ENCODE assay signal across 1 cellular context in genomic region chr3:12662593-12663310, GRCh38.
TF ChIP-seq lines count a peak whose summit lies in the region.

No MANE protein-coding gene starts in this region.

TF ChIP-seq in GM12878, 131 proteins besides CTCF, POLR2A, EP300 and RAD21:
- peak; percentile 3; the same call in 1 of the 2 replicates for TF ChIP-seq RUNX3 (IDR thresholded peaks at IDR 0.05; ENCODE audit: low read length)
- no peak for TF ChIP-seq SMARCA5 (IDR thresholded peaks at IDR 0.05)
